8 cellular contexts compared by ENCODE assay signal in genomic region chr1:110634455-110635281, GRCh38.
DNase-seq lines count a peak whose midpoint lies in the region; ATAC-seq and TF ChIP-seq lines count a peak whose summit lies in the region.

No MANE protein-coding gene starts in this region.

- peak overlapping the region; percentile 73 for H3K27ac Mint-ChIP-seq in stimulated activated naive B cell treated with anti-CD40 and anti-IgM and Interleukin-4, amounts not matched to agents 10 μg/mL and 1 μg/mL and 100 μg/mL, for 72 hours

- H3K4me3 ChIP-seq in astrocyte of the spinal cord (ENCODE audit: low read depth, low read length), result no peak overlapping the region

- H3K9me3 Mint-ChIP-seq in stimulated activated naive B cell treated with anti-CD40 and anti-IgM and Interleukin-4, amounts not matched to agents 10 μg/mL and 1 μg/mL and 100 μg/mL, for 72 hours, result no peaks in the 10 kb centered on the region

- ATAC-seq in HG03095 (IDR thresholded peaks at IDR 0.05; ENCODE audit: unreplicated experiment), result peak; percentile 70
- ATAC-seq in stimulated activated naive B cell treated with anti-CD40 and anti-IgM and Interleukin-4, amounts not matched to agents 10 μg/mL and 1 μg/mL and 100 μg/mL, for 72 hours (replicated peaks), result peak; percentile 82 to 84

- H3K4me3 Mint-ChIP-seq in stimulated activated naive B cell treated with anti-CD40 and anti-IgM and Interleukin-4, amounts not matched to agents 10 μg/mL and 1 μg/mL and 100 μg/mL, for 72 hours, result peak overlapping the region; percentile 12 to 30

- H3K4me1 Mint-ChIP-seq in stimulated activated naive B cell treated with anti-CD40 and anti-IgM and Interleukin-4, amounts not matched to agents 10 μg/mL and 1 μg/mL and 100 μg/mL, for 72 hours, result peaks cover 42 to 55% of the 10 kb centered on the region in 2 donors

- peak; percentile 69 for DNase-seq in DMS53 (lab: John Stamatoyannopoulos, UW)
- DNase-seq in DMS53 treated with DMSO at 0.1 percent for 48 hours (lab: John Stamatoyannopoulos, UW; ENCODE audit: unreplicated experiment), result no peak
- DNase-seq in T-helper 22 cell (ENCODE audit: low read depth), result peak; percentile 60
- peak; percentile 10 for DNase-seq in astrocyte of the spinal cord (ENCODE audit: low read depth, low spot score)
- DNase-seq in medulla oblongata (ENCODE audit: extremely low spot score), result peak; percentile 81
- peak; percentile 81 for DNase-seq in stimulated activated naive B cell treated with anti-CD40 and anti-IgM and Interleukin-4, amounts not matched to agents 10 μg/mL and 1 μg/mL and 100 μg/mL, for 72 hours
- no peak for DNase-seq in NCI-H748 treated with DMSO at 0.1 percent for 48 hours (lab: John Stamatoyannopoulos, UW)

- no peaks in the 10 kb centered on the region for H3K27me3 Mint-ChIP-seq in stimulated activated naive B cell treated with anti-CD40 and anti-IgM and Interleukin-4, amounts not matched to agents 10 μg/mL and 1 μg/mL and 100 μg/mL, for 72 hours

- no peaks in the 10 kb centered on the region for H3K36me3 Mint-ChIP-seq in stimulated activated naive B cell treated with anti-CD40 and anti-IgM and Interleukin-4, amounts not matched to agents 10 μg/mL and 1 μg/mL and 100 μg/mL, for 72 hours

- TF ChIP-seq CTCF in astrocyte of the spinal cord (IDR thresholded peaks at IDR 0.05; ENCODE audit: low read depth, low read length), result no peak

- in situ Hi-C loops in astrocyte of the spinal cord (cut with HindIII; ENCODE audit: low sequenced_read_pairs), result no loop called here

Comparison
In these comparisons a context has a peak if more than half of its experiments do, and no peak if none do; other contexts are left out.
1. DNase-seq: peak in DMS53 (single experiment), T-helper 22 cell (single experiment), astrocyte of the spinal cord (single experiment), medulla oblongata (single experiment) and stimulated activated naive B cell treated with anti-CD40 and anti-IgM and Interleukin-4, amounts not matched to agents 10 μg/mL and 1 μg/mL and 100 μg/mL, for 72 hours (single experiment); none in DMS53 treated with DMSO at 0.1 percent for 48 hours (single experiment) and NCI-H748 treated with DMSO at 0.1 percent for 48 hours (single experiment).